Comparison of ENCODE assay signal across 1 cellular context in the genomic region with DNA sequence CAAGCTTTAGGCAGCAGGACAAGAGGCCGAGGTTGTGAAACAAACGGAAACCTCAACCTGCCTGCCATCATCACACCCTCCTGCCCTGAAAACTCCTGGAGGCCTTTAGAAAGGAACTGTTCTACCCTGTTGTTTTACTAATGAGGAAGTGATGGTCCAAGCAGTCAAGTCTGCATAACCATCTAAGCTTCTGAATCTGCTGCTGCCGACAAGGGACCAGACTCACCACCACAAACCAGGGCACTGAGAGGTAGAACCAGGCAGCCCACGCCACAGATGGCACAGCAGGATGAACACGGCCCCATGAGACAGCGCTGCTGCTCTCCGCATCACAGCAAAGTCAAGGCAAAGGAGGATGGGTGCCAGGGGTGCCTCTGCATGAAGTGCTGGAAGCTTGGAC.
TF ChIP-seq lines count a peak whose summit lies in the region.

No MANE protein-coding gene starts in this region.

TF ChIP-seq in HepG2, 621 proteins besides CTCF, POLR2A, EP300 and RAD21 (continued from another document):
- TF ChIP-seq, protein P1, sequence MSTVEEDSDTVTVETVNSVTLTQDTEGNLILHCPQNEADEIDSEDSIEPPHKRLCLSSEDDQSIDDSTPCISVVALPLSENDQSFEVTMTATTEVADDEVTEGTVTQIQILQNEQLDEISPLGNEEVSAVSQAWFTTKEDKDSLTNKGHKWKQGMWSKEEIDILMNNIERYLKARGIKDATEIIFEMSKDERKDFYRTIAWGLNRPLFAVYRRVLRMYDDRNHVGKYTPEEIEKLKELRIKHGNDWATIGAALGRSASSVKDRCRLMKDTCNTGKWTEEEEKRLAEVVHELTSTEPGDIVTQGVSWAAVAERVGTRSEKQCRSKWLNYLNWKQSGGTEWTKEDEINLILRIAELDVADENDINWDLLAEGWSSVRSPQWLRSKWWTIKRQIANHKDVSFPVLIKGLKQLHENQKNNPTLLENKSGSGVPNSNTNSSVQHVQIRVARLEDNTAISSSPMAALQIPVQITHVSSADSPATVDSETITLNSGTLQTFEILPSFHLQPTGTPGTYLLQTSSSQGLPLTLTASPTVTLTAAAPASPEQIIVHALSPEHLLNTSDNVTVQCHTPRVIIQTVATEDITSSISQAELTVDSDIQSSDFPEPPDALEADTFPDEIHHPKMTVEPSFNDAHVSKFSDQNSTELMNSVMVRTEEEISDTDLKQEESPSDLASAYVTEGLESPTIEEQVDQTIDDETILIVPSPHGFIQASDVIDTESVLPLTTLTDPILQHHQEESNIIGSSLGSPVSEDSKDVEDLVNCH (CRISPR knock-in tag; IDR thresholded peaks at IDR 0.05), result no peak
- no peak for TF ChIP-seq ZNF788 (CRISPR knock-in tag; IDR thresholded peaks at IDR 0.05; ENCODE audit: borderline replicate concordance)
- no peak for TF ChIP-seq ZNF124 (CRISPR knock-in tag; IDR thresholded peaks at IDR 0.05)
- no peak for TF ChIP-seq TCF12 (IDR thresholded peaks at IDR 0.05)
- no peak for TF ChIP-seq TCF12 (CRISPR knock-in tag; IDR thresholded peaks at IDR 0.05)
- TF ChIP-seq ELF4 (CRISPR knock-in tag; IDR thresholded peaks at IDR 0.05; ENCODE audit: borderline replicate concordance), result no peak
